Comparison of ENCODE assay signal across 8 cellular contexts in the genomic region with DNA sequence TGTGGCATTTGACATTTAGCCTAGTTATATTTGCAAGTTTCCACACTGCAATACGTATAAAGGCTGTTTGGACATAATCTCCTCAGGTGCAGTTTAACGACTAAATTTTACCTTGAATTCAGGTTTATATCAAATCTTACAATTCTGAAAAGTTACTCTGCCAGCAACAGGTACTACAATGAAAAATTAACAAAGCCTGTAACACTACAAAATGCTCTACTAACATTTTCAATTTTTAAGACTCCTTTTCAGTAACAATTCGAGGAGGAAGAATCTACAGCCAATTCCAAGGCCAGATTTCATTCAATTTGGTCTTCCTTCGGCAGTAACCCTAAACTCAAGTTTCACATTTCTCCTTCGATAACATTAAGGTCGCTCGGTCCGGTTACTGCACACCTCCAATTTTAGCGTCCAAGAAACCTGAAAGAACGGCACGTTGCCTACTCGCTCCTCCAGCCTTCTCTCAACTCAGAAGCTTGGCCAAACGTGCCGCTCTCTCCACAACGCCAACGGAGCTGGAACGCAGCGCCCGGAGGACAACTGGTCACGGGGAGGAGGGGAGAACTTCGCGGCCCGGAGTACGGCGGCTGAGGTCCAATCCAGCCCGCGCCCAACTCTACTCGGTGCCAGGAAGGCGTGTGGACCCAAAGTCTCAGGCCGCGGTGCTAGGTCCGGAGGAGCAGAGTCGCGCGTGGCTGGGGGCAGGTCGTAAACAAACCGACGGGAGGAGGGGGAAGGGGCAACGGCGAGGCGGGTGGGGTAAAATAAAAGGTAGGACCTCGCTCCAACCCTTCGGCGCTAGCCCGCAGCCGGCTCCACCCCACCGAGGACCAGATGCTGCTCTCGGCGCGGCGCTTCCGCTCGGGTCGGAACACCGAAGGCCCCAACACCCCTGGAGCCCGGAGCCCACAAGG. TPM values are rescaled to one million over a fixed set of nuclear protein-coding genes. Genes with fewer than 3 reads are reported as not detected.
DNase-seq lines count a peak whose midpoint lies in the region; ATAC-seq, FAIRE-seq and TF ChIP-seq lines count a peak whose summit lies in the region.

No MANE protein-coding gene starts in this region.

- TF ChIP-seq POLR2A in spleen (IDR thresholded peaks at IDR 0.05): no peak

- peak overlapping the region; percentile 93 for H3K27ac Mint-ChIP-seq in T-helper 17 cell

- TF ChIP-seq CTCF in bronchial epithelial cell (IDR thresholded peaks at IDR 0.05; ENCODE audit: insufficient read depth, low read length, severe bottlenecking): no peak
- no peak for TF ChIP-seq CTCF in spleen (IDR thresholded peaks at IDR 0.05 in 8 of 11, conservative IDR thresholded peaks at IDR 0.05 in 3 of 11)

- peak overlapping the region; percentile 96 for H3K4me3 Mint-ChIP-seq in T-helper 17 cell

- H3K36me3 Mint-ChIP-seq in T-helper 17 cell (ENCODE audit: low read depth): no peaks in the 10 kb centered on the region

- ATAC-seq in GM19463 (IDR thresholded peaks at IDR 0.05; ENCODE audit: unreplicated experiment) (peak; percentile 12), HG03571 (IDR thresholded peaks at IDR 0.05; ENCODE audit: unreplicated experiment) (peak; percentile 8), T-helper 17 cell (peak; percentile 14)

- H3K36me3 ChIP-seq in bronchial epithelial cell (ENCODE audit: control insufficient read depth, insufficient read depth, low read length) (no peaks in the 10 kb centered on the region), spleen (no peaks in the 10 kb centered on the region)

- H3K27me3 ChIP-seq in bronchial epithelial cell (ENCODE audit: control insufficient read depth, insufficient read depth, low read length) (no peaks in the 10 kb centered on the region), spleen (replicated peaks in 1 of 7) (no peaks in the 10 kb centered on the region)

- DNase-seq in COLO829 (ENCODE audit: low spot score) (peak; percentile 16), T-helper 17 cell (peak in 2 of 3 donors; percentile 11 to 31), bronchial epithelial cell (ENCODE audit: low read depth) (peak; percentile 41), inferior parietal cortex (ENCODE audit: extremely low spot score) (peak; percentile 53), spleen (peak; percentile 93), DMS153 treated with DMSO at 0.1 percent for 48 hours (lab: John Stamatoyannopoulos, UW; ENCODE audit: unreplicated experiment) (no peak)

- intact Hi-C loops in spleen (cut with DNase I; ENCODE audit: low total_unique reads): loop anchor here (5.0 kb wide), 1 partner anchor 159 kb away; the partner anchor contains the start of gene RAPGEF6

- H3K4me3 ChIP-seq in bronchial epithelial cell (ENCODE audit: low read depth, low read length): peak overlapping the region; percentile 98
- H3K4me3 ChIP-seq in spleen: peak overlapping the region; percentile 77 to 84 (median 81)

- no peak for FAIRE-seq in bronchial epithelial cell (lab: Jason Lieb, UNC)

- 0 to 1% (median 1%) methylated on average over 48 to 56 of the region's 56 CpGs for WGBS in spleen, 5 donors

- peaks cover 16 to 62% (median 44%) of the 10 kb centered on the region in 6 donors for H3K4me1 ChIP-seq in spleen

- no peaks in the 10 kb centered on the region for H3K27me3 Mint-ChIP-seq in T-helper 17 cell

- H3K27ac ChIP-seq in spleen: peak overlapping the region; percentile 94 to 99 (median 99)

- no peaks in the 10 kb centered on the region for H3K9me3 ChIP-seq in T-helper 17 cell (ENCODE audit: control insufficient read depth, low read length, poor library complexity, severe bottlenecking)
- H3K9me3 ChIP-seq in spleen: no peaks in the 10 kb centered on the region

- H3K4me1 Mint-ChIP-seq in T-helper 17 cell: peaks cover 26% of the 10 kb centered on the region

RNA-seq across cellular contexts. Expression of gene FNIP1, which starts 0.7 kb away (rescaled TPM):
- total RNA-seq in T-helper 17 cell: 10 to 100 TPM; 27.5 to 28.8 TPM
- total RNA-seq in bronchial epithelial cell: 36.7 and 45.0 TPM in 2 replicates
- total RNA-seq in spleen: 10 to 100 TPM; 36.3 to 53.4 (median 48.1) TPM
- polyA plus RNA-seq in spleen: 1 to 10 TPM; 3.6 to 6.2 (median 4.2) TPM
